1 cellular context compared by ENCODE assay signal in the genomic region with DNA sequence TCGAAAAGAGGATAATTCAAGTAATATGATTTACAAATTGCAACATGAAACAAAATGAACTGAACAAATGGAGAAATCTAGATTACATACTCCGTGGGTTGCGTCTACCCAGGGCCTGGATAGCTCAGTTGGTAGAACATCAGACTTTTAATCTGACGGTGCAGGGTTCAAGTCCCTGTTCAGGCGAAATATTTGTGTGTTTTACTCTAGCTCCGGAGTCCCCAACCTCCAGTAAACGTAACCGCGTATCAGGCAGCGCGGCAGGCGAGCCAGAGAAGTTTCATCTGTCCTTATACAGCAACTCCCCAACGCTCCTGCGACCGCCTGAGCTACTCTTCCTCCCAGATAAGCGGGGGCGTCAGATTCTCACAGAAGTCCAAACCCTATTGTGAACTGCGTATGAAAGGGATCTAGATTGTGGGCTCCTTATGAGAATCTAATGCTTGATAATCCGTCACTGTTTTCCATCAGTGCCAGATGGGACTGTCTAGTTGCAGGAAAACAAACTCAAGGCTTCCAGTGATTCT.
TF ChIP-seq lines count a peak whose summit lies in the region.

No MANE protein-coding gene starts in this region.

TF ChIP-seq in K562, 482 proteins besides CTCF, POLR2A, EP300 and RAD21 (continued from another document and continues in another):
- TF ChIP-seq POLR2G (IDR thresholded peaks at IDR 0.05; ENCODE audit: low read depth, low read length) (no peak), C11orf30 (IDR thresholded peaks at IDR 0.05; ENCODE audit: low read depth) (0 out of 2 replicates have a peak, but pooled peaks have one; percentile 3), ERF (CRISPR knock-in tag; IDR thresholded peaks at IDR 0.05) (no peak), CTBP1 (IDR thresholded peaks at IDR 0.05; ENCODE audit: borderline replicate concordance) (peak; percentile 74; the same call in 1 of the 2 replicates), CBX3 (IDR thresholded peaks at IDR 0.05; ENCODE audit: borderline replicate concordance in 1 of 2, low read length in 2 of 2) (peak in 1 of 2 experiments; percentile 94; a peak in 2 of 3 replicates), POLR2H (tag; IDR thresholded peaks at IDR 0.05; ENCODE audit: low read depth) (peak; percentile 100), POLR2AphosphoS5 (IDR thresholded peaks at IDR 0.05; ENCODE audit: control insufficient read depth, insufficient read depth, low read depth, low read length) (peak; percentile 76), BCL6 (CRISPR knock-in tag; IDR thresholded peaks at IDR 0.05) (no peak), RBM34 (IDR thresholded peaks at IDR 0.05; ENCODE audit: borderline replicate concordance, insufficient read depth, low read length) (no peak), MTA1 (IDR thresholded peaks at IDR 0.05; ENCODE audit: borderline replicate concordance) (peak; percentile 86), TOE1 (IDR thresholded peaks at IDR 0.05; ENCODE audit: borderline replicate concordance) (no peak; the same call in 1 of the 2 replicates), TOE1 (CRISPR knock-in tag; IDR thresholded peaks at IDR 0.05; ENCODE audit: borderline replicate concordance, low read depth) (no peak), HDAC2 (IDR thresholded peaks at IDR 0.05) (peak; percentile 42; the same call in 1 of the 2 replicates), ZNF354B (CRISPR knock-in tag; IDR thresholded peaks at IDR 0.05) (no peak), GATAD2A (IDR thresholded peaks at IDR 0.05) (peak; percentile 94)
- TF ChIP-seq, protein P1, sequence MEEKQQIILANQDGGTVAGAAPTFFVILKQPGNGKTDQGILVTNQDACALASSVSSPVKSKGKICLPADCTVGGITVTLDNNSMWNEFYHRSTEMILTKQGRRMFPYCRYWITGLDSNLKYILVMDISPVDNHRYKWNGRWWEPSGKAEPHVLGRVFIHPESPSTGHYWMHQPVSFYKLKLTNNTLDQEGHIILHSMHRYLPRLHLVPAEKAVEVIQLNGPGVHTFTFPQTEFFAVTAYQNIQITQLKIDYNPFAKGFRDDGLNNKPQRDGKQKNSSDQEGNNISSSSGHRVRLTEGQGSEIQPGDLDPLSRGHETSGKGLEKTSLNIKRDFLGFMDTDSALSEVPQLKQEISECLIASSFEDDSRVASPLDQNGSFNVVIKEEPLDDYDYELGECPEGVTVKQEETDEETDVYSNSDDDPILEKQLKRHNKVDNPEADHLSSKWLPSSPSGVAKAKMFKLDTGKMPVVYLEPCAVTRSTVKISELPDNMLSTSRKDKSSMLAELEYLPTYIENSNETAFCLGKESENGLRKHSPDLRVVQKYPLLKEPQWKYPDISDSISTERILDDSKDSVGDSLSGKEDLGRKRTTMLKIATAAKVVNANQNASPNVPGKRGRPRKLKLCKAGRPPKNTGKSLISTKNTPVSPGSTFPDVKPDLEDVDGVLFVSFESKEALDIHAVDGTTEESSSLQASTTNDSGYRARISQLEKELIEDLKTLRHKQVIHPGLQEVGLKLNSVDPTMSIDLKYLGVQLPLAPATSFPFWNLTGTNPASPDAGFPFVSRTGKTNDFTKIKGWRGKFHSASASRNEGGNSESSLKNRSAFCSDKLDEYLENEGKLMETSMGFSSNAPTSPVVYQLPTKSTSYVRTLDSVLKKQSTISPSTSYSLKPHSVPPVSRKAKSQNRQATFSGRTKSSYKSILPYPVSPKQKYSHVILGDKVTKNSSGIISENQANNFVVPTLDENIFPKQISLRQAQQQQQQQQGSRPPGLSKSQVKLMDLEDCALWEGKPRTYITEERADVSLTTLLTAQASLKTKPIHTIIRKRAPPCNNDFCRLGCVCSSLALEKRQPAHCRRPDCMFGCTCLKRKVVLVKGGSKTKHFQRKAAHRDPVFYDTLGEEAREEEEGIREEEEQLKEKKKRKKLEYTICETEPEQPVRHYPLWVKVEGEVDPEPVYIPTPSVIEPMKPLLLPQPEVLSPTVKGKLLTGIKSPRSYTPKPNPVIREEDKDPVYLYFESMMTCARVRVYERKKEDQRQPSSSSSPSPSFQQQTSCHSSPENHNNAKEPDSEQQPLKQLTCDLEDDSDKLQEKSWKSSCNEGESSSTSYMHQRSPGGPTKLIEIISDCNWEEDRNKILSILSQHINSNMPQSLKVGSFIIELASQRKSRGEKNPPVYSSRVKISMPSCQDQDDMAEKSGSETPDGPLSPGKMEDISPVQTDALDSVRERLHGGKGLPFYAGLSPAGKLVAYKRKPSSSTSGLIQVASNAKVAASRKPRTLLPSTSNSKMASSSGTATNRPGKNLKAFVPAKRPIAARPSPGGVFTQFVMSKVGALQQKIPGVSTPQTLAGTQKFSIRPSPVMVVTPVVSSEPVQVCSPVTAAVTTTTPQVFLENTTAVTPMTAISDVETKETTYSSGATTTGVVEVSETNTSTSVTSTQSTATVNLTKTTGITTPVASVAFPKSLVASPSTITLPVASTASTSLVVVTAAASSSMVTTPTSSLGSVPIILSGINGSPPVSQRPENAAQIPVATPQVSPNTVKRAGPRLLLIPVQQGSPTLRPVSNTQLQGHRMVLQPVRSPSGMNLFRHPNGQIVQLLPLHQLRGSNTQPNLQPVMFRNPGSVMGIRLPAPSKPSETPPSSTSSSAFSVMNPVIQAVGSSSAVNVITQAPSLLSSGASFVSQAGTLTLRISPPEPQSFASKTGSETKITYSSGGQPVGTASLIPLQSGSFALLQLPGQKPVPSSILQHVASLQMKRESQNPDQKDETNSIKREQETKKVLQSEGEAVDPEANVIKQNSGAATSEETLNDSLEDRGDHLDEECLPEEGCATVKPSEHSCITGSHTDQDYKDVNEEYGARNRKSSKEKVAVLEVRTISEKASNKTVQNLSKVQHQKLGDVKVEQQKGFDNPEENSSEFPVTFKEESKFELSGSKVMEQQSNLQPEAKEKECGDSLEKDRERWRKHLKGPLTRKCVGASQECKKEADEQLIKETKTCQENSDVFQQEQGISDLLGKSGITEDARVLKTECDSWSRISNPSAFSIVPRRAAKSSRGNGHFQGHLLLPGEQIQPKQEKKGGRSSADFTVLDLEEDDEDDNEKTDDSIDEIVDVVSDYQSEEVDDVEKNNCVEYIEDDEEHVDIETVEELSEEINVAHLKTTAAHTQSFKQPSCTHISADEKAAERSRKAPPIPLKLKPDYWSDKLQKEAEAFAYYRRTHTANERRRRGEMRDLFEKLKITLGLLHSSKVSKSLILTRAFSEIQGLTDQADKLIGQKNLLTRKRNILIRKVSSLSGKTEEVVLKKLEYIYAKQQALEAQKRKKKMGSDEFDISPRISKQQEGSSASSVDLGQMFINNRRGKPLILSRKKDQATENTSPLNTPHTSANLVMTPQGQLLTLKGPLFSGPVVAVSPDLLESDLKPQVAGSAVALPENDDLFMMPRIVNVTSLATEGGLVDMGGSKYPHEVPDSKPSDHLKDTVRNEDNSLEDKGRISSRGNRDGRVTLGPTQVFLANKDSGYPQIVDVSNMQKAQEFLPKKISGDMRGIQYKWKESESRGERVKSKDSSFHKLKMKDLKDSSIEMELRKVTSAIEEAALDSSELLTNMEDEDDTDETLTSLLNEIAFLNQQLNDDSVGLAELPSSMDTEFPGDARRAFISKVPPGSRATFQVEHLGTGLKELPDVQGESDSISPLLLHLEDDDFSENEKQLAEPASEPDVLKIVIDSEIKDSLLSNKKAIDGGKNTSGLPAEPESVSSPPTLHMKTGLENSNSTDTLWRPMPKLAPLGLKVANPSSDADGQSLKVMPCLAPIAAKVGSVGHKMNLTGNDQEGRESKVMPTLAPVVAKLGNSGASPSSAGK (IDR thresholded peaks at IDR 0.05): no peak
- TF ChIP-seq, protein P2, sequence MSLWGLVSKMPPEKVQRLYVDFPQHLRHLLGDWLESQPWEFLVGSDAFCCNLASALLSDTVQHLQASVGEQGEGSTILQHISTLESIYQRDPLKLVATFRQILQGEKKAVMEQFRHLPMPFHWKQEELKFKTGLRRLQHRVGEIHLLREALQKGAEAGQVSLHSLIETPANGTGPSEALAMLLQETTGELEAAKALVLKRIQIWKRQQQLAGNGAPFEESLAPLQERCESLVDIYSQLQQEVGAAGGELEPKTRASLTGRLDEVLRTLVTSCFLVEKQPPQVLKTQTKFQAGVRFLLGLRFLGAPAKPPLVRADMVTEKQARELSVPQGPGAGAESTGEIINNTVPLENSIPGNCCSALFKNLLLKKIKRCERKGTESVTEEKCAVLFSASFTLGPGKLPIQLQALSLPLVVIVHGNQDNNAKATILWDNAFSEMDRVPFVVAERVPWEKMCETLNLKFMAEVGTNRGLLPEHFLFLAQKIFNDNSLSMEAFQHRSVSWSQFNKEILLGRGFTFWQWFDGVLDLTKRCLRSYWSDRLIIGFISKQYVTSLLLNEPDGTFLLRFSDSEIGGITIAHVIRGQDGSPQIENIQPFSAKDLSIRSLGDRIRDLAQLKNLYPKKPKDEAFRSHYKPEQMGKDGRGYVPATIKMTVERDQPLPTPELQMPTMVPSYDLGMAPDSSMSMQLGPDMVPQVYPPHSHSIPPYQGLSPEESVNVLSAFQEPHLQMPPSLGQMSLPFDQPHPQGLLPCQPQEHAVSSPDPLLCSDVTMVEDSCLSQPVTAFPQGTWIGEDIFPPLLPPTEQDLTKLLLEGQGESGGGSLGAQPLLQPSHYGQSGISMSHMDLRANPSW (CRISPR knock-in tag; IDR thresholded peaks at IDR 0.05): 0 out of 2 replicates have a peak, but pooled peaks have one; percentile 23
- TF ChIP-seq, protein P3, sequence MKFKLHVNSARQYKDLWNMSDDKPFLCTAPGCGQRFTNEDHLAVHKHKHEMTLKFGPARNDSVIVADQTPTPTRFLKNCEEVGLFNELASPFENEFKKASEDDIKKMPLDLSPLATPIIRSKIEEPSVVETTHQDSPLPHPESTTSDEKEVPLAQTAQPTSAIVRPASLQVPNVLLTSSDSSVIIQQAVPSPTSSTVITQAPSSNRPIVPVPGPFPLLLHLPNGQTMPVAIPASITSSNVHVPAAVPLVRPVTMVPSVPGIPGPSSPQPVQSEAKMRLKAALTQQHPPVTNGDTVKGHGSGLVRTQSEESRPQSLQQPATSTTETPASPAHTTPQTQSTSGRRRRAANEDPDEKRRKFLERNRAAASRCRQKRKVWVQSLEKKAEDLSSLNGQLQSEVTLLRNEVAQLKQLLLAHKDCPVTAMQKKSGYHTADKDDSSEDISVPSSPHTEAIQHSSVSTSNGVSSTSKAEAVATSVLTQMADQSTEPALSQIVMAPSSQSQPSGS (CRISPR knock-in tag; IDR thresholded peaks at IDR 0.05): no peak
- TF ChIP-seq, protein P4, sequence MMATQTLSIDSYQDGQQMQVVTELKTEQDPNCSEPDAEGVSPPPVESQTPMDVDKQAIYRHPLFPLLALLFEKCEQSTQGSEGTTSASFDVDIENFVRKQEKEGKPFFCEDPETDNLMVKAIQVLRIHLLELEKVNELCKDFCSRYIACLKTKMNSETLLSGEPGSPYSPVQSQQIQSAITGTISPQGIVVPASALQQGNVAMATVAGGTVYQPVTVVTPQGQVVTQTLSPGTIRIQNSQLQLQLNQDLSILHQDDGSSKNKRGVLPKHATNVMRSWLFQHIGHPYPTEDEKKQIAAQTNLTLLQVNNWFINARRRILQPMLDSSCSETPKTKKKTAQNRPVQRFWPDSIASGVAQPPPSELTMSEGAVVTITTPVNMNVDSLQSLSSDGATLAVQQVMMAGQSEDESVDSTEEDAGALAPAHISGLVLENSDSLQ (IDR thresholded peaks at IDR 0.05): 0 out of 2 replicates have a peak, but pooled peaks have one; percentile 8
- TF ChIP-seq, protein P5, sequence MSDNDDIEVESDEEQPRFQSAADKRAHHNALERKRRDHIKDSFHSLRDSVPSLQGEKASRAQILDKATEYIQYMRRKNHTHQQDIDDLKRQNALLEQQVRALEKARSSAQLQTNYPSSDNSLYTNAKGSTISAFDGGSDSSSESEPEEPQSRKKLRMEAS (CRISPR knock-in tag; IDR thresholded peaks at IDR 0.05): peak; percentile 30; the same call in 1 of the 2 replicates
- TF ChIP-seq, protein P6, sequence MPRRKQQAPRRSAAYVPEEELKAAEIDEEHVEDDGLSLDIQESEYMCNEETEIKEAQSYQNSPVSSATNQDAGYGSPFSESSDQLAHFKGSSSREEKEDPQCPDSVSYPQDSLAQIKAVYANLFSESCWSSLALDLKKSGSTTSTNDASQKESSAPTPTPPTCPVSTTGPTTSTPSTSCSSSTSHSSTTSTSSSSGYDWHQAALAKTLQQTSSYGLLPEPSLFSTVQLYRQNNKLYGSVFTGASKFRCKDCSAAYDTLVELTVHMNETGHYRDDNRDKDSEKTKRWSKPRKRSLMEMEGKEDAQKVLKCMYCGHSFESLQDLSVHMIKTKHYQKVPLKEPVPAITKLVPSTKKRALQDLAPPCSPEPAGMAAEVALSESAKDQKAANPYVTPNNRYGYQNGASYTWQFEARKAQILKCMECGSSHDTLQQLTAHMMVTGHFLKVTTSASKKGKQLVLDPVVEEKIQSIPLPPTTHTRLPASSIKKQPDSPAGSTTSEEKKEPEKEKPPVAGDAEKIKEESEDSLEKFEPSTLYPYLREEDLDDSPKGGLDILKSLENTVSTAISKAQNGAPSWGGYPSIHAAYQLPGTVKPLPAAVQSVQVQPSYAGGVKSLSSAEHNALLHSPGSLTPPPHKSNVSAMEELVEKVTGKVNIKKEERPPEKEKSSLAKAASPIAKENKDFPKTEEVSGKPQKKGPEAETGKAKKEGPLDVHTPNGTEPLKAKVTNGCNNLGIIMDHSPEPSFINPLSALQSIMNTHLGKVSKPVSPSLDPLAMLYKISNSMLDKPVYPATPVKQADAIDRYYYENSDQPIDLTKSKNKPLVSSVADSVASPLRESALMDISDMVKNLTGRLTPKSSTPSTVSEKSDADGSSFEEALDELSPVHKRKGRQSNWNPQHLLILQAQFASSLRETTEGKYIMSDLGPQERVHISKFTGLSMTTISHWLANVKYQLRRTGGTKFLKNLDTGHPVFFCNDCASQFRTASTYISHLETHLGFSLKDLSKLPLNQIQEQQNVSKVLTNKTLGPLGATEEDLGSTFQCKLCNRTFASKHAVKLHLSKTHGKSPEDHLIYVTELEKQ (CRISPR knock-in tag; IDR thresholded peaks at IDR 0.05): no peak
- TF ChIP-seq, protein P7, sequence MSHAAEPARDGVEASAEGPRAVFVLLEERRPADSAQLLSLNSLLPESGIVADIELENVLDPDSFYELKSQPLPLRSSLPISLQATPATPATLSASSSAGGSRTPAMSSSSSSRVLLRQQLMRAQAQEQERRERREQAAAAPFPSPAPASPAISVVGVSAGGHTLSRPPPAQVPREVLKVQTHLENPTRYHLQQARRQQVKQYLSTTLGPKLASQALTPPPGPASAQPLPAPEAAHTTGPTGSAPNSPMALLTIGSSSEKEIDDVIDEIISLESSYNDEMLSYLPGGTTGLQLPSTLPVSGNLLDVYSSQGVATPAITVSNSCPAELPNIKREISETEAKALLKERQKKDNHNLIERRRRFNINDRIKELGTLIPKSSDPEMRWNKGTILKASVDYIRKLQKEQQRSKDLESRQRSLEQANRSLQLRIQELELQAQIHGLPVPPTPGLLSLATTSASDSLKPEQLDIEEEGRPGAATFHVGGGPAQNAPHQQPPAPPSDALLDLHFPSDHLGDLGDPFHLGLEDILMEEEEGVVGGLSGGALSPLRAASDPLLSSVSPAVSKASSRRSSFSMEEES (CRISPR knock-in tag; IDR thresholded peaks at IDR 0.05): no peak
